Comparison of ENCODE assay signal across 11 cellular contexts in genomic region chr20:57123139-57123903, GRCh38.
DNase-seq lines count a peak whose midpoint lies in the region; ATAC-seq lines count a peak whose summit lies in the region.
"Had no signal": no experiment of that assay in that cellular context is flagged by ENCODE, and none has a peak within 500 bp of the region (broad histone marks: within the 10 kb centered on the region; RNA-seq: fewer than 3 reads in every experiment).

No MANE protein-coding gene starts in this region.

- H3K27me3 Mint-ChIP-seq in activated T-cell treated with anti-CD3 and anti-CD28 coated beads, Interleukin-2, amount 50 U/mL, for 4 hours (ENCODE audit: low read depth) = peaks cover 9% of the 10 kb centered on the region

- no peaks in the 10 kb centered on the region for H3K4me1 Mint-ChIP-seq in activated T-cell treated with anti-CD3 and anti-CD28 coated beads, Interleukin-2, amount 50 U/mL, for 4 hours (ENCODE audit: low read depth)
- H3K4me1 Mint-ChIP-seq: CD4-positive, CD25-positive, alpha-beta regulatory T cell had no signal

- peak; percentile 50 for DNase-seq in ELF-1 (ENCODE audit: low read depth, low spot score)
- peak; percentile 73 for DNase-seq in NCI-H69 (lab: John Stamatoyannopoulos, UW)
- DNase-seq in islet precursor cell = peak; percentile 66
- DNase-seq in activated T-cell treated with anti-CD3 and anti-CD28 coated beads, Interleukin-2, amount 50 U/mL, for 4 hours = no peak
- DNase-seq in stimulated activated CD4-positive, alpha-beta T cell treated with anti-CD3 and anti-CD28 coated beads, Interleukin-4, amount 100 ng/mL, for 4 hours = no peak
- DNase-seq: BE2C; CD4-positive, CD25-positive, alpha-beta regulatory T cell; Karpas-422 had no signal

- no peaks in the 10 kb centered on the region for H3K9me3 Mint-ChIP-seq in activated T-cell treated with anti-CD3 and anti-CD28 coated beads, Interleukin-2, amount 50 U/mL, for 4 hours

- no peak for ATAC-seq in GM19023 (IDR thresholded peaks at IDR 0.05; ENCODE audit: unreplicated experiment)
- ATAC-seq in activated T-cell treated with anti-CD3 and anti-CD28 coated beads, Interleukin-2, amount 50 U/mL, for 4 hours = no peak
- ATAC-seq: A549, HCT116 had no signal

- H3K36me3 Mint-ChIP-seq in activated T-cell treated with anti-CD3 and anti-CD28 coated beads, Interleukin-2, amount 50 U/mL, for 4 hours (ENCODE audit: insufficient read depth) = no peaks in the 10 kb centered on the region
- H3K36me3 Mint-ChIP-seq: CD4-positive, CD25-positive, alpha-beta regulatory T cell had no signal

- H3K4me3 Mint-ChIP-seq in activated T-cell treated with anti-CD3 and anti-CD28 coated beads, Interleukin-2, amount 50 U/mL, for 4 hours = no peak overlapping the region
- H3K4me3 Mint-ChIP-seq: CD4-positive, CD25-positive, alpha-beta regulatory T cell had no signal

Comparison
In these comparisons a context has a peak if more than half of its experiments do, and no peak if none do; other contexts are left out.
1. DNase-seq: peak in ELF-1 (single experiment), NCI-H69 (single experiment) and islet precursor cell (single experiment); none in activated T-cell treated with anti-CD3 and anti-CD28 coated beads, Interleukin-2, amount 50 U/mL, for 4 hours (single experiment) and stimulated activated CD4-positive, alpha-beta T cell treated with anti-CD3 and anti-CD28 coated beads, Interleukin-4, amount 100 ng/mL, for 4 hours (0 of 2).